8 cellular contexts compared by ENCODE assay signal in the genomic region with DNA sequence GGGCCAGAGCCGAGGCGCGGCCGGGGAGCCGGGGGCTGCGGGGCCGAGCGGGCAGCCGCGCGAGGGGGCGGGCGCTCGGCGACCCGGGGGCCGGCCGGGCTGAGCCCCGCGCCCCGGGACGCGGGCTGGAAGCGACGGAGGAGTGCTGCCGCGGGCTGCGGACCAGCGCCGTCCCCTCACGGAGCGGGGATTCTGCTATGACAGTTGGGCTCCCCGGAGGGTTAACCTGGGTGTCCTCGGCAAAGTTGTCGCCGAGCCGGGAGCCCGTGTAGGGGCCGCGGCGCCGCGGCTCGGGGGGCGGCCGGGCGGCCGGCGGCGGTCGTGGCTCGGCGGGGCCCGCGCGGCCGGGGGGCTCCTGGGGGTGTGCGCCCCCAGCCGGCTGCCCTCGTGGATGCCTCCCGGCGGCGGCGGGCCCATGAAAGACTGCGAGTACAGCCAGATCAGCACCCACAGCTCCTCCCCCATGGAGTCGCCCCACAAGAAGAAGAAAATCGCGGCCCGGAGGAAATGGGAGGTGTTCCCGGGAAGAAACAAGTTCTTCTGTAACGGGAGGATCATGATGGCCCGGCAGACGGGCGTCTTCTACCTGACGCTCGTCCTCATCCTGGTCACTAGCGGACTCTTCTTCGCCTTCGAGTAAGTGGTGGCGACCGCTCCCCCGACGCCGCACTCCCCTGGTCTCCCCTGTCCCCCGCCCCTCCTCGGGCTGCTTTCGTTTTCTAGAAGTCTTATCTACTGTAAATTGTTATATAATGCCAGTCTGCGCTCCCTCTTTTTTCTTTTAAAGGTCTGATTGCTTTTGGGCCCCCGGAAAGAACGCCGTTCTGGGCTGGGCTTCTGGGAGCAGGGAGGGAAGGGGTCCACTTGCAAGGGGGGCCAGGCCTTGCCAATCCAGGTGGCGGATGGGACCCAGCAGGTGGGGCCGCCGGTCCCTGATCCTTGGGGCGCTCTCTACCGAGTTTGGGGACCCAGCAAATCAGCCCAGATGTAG. TPM values are rescaled to one million over a fixed set of nuclear protein-coding genes. Genes with fewer than 3 reads are reported as not detected.
A peak's percentile ranks its signal among the peaks of the same experiment; 100 is the strongest.
DNase-seq lines count a peak whose midpoint lies in the region; ATAC-seq and TF ChIP-seq lines count a peak whose summit lies in the region.

No MANE protein-coding gene starts in this region.

- DNase-seq in G401 (ENCODE audit: low spot score), result peak; percentile 55
- DNase-seq in Kasumi-1 (lab: John Stamatoyannopoulos, UW), result peak; percentile 69 to 73
- DNase-seq in activated CD4-positive, CD25-positive, alpha-beta regulatory T cell (lab: John Stamatoyannopoulos, UW), result peak; percentile 10 to 32 (median 22)
- peak; percentile 49 for DNase-seq in central memory CD4-positive, alpha-beta T cell
- DNase-seq in kidney epithelial cell (ENCODE audit: low read depth), result no peak
- DNase-seq in stimulated activated CD4-positive, alpha-beta T cell treated with anti-CD3 and anti-CD28 coated beads, Interleukin-15, amount 100 ng/mL, for 24 hours, result peak; percentile 74
- no peak for DNase-seq in NCI-H1694 (lab: John Stamatoyannopoulos, UW)

- in situ Hi-C loops in G401 (cut with HindIII; ENCODE audit: low sequenced_read_pairs), result no loop called here

- peak; percentile 11 for ATAC-seq in GM21717 (IDR thresholded peaks at IDR 0.05; ENCODE audit: unreplicated experiment)

- no peaks in the 10 kb centered on the region for H3K36me3 ChIP-seq in kidney epithelial cell (ENCODE audit: control insufficient read depth, insufficient read depth, low read length)

- peak overlapping the region; percentile 74 for H3K4me3 ChIP-seq in kidney epithelial cell (ENCODE audit: low read depth, low read length)

- no peaks in the 10 kb centered on the region for H3K27me3 ChIP-seq in kidney epithelial cell (ENCODE audit: control insufficient read depth, insufficient read depth, low read length)

- peak; percentile 10 for TF ChIP-seq CTCF in kidney epithelial cell (IDR thresholded peaks at IDR 0.05; ENCODE audit: insufficient read depth, low read length, poor library complexity, severe bottlenecking)

RNA-seq across cellular contexts. Expression of a gene that starts 0.9 kb away (rescaled TPM):
- 3.8 and 5.6 TPM in 2 replicates for total RNA-seq in G401 (2014; rRNA removed; shearing (Covaris generic))
- total RNA-seq in kidney epithelial cell, result 9.7 and 16.4 TPM in 2 replicates

RNA-seq across cellular contexts. Expression of a gene that starts 58.6 kb away (rescaled TPM):
- total RNA-seq in G401 (2014; rRNA removed; shearing (Covaris generic)), result 4.0 and 5.5 TPM in 2 replicates
- 6.7 and 9.6 TPM in 2 replicates for total RNA-seq in kidney epithelial cell

Comparison
In these comparisons a context has a peak if more than half of its experiments do, and no peak if none do; other contexts are left out.
1. DNase-seq: peak in G401 (single experiment), Kasumi-1 (2 of 2), activated CD4-positive, CD25-positive, alpha-beta regulatory T cell (4 of 4), central memory CD4-positive, alpha-beta T cell (single experiment) and stimulated activated CD4-positive, alpha-beta T cell treated with anti-CD3 and anti-CD28 coated beads, Interleukin-15, amount 100 ng/mL, for 24 hours (single experiment); none in kidney epithelial cell (single experiment) and NCI-H1694 (single experiment).